In the genomic region with DNA sequence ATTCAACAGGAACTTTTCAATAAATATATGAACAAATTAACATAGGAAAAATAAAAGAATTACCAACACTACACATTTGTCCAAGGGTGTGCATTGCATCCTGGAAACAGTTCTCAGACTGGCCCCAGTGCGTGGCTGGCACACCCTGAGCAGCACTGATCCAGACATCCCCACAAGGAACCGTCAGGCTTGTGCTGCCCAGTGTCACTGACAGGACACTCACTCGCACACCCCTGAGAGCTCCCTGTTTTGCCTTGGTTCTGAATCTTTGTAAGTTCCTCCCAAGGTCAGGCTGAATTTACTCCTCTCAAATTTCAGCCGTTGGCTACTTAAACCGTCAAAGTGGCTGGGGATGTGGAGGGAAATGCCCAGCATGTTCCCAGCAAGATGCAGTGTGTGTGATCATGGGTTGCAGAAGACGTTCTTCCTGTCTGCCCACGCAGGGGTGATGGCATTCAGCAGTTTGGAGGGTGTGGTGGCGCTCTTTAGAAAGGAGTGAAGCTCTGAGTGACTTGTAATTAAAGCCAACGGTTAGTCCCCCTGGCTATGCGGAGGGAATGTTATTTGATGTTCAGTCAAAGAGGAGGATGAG, we compare ENCODE assay signal across 9 cellular contexts. TPM values are rescaled to one million over a fixed set of nuclear protein-coding genes. Genes with fewer than 3 reads are reported as not detected.
DNase-seq lines count a peak whose midpoint lies in the region; ATAC-seq and TF ChIP-seq lines count a peak whose summit lies in the region.
"Had no signal": no experiment of that assay in that cellular context is flagged by ENCODE, and none has a peak within 500 bp of the region (broad histone marks: within the 10 kb centered on the region; RNA-seq: fewer than 3 reads in every experiment).

No MANE protein-coding gene starts in this region.

- DNase-seq in OCI-M1 (lab: John Stamatoyannopoulos, UW) (peak; percentile 56), foreskin keratinocyte (peak; percentile 85 to 94), gastrocnemius medialis (peak; percentile 64 to 86), WERI-Rb-1 (no peak), NCI-H446 treated with DMSO at 0.1 percent for 48 hours (lab: John Stamatoyannopoulos, UW) (no peak)

- no peaks in the 10 kb centered on the region for H3K9me3 Mint-ChIP-seq in activated T-helper 17 cell treated with anti-CD3 and anti-CD28 coated beads, Interleukin-2, amount 50 U/mL, for 72 hours

- H3K9me3 ChIP-seq in gastrocnemius medialis (no peaks in the 10 kb centered on the region), WERI-Rb-1 (ENCODE audit: severe bottlenecking) (no peaks in the 10 kb centered on the region)

- H3K4me1 ChIP-seq in foreskin keratinocyte: peaks cover 30% of the 10 kb centered on the region
- H3K4me1 ChIP-seq in gastrocnemius medialis: peaks cover 58 to 66% of the 10 kb centered on the region in 2 donors

- H3K27ac ChIP-seq in foreskin keratinocyte (peak overlapping the region; percentile 77), gastrocnemius medialis (peak overlapping the region; percentile 95 to 99 (median 98)), WERI-Rb-1 (no peak overlapping the region)

- H3K4me3 Mint-ChIP-seq in activated T-helper 17 cell treated with anti-CD3 and anti-CD28 coated beads, Interleukin-2, amount 50 U/mL, for 72 hours: peak overlapping the region; percentile 98

- intact Hi-C loops in gastrocnemius medialis (cut with DNase I; ENCODE audit: low total_unique reads): no loop called here

- H3K27ac Mint-ChIP-seq in activated T-helper 17 cell treated with anti-CD3 and anti-CD28 coated beads, Interleukin-2, amount 50 U/mL, for 72 hours: peak overlapping the region; percentile 95

- H3K4me3 ChIP-seq in gastrocnemius medialis (peak overlapping the region; percentile 60 to 75 (median 70)), WERI-Rb-1 (ENCODE audit: low read depth, low read length) (no peak overlapping the region; the same call in 1 of the 2 replicates)

- ATAC-seq in activated T-helper 17 cell treated with anti-CD3 and anti-CD28 coated beads, Interleukin-2, amount 50 U/mL, for 72 hours (replicated peaks): peak; percentile 64
- ATAC-seq in foreskin keratinocyte (peak; percentile 8), gastrocnemius medialis (peak; percentile 5 to 19), HG03175 (IDR thresholded peaks at IDR 0.05; ENCODE audit: unreplicated experiment) (no peak)

- peaks cover 60% of the 10 kb centered on the region for H3K4me1 Mint-ChIP-seq in activated T-helper 17 cell treated with anti-CD3 and anti-CD28 coated beads, Interleukin-2, amount 50 U/mL, for 72 hours

- H3K27me3 ChIP-seq in foreskin keratinocyte (no peaks in the 10 kb centered on the region), gastrocnemius medialis (no peaks in the 10 kb centered on the region), WERI-Rb-1 (ENCODE audit: insufficient read depth, low read depth, severe bottlenecking) (no peaks in the 10 kb centered on the region)

- peaks cover 13% of the 10 kb centered on the region for H3K36me3 Mint-ChIP-seq in activated T-helper 17 cell treated with anti-CD3 and anti-CD28 coated beads, Interleukin-2, amount 50 U/mL, for 72 hours (ENCODE audit: low read depth)

- peak; percentile 25 for TF ChIP-seq CTCF in foreskin keratinocyte (conservative IDR thresholded peaks at IDR 0.05)
- no peak for TF ChIP-seq CTCF in gastrocnemius medialis (IDR thresholded peaks at IDR 0.05 in 4 of 5, conservative IDR thresholded peaks at IDR 0.05 in 1 of 5)
- no peak for TF ChIP-seq CTCF in WERI-Rb-1 (IDR thresholded peaks at IDR 0.05; ENCODE audit: low read depth, low read length)

- no peaks in the 10 kb centered on the region for H3K36me3 ChIP-seq in gastrocnemius medialis
- no peaks in the 10 kb centered on the region for H3K36me3 ChIP-seq in WERI-Rb-1

- no peaks in the 10 kb centered on the region for H3K27me3 Mint-ChIP-seq in activated T-helper 17 cell treated with anti-CD3 and anti-CD28 coated beads, Interleukin-2, amount 50 U/mL, for 72 hours

- TF ChIP-seq POLR2A in GM19099 (IDR thresholded peaks at IDR 0.05; ENCODE audit: extremely low read depth, insufficient read length, low read depth) (peak; percentile 42), gastrocnemius medialis (IDR thresholded peaks at IDR 0.05) (peak in 1 of 2 donors; percentile 67)

- in situ Hi-C loops in gastrocnemius medialis (cut with MboI; ENCODE audit: low sequenced_read_pairs in 4 of 4): no loop called here

RNA-seq across cellular contexts. Expression of a gene that starts 1.7 kb away (rescaled TPM):
- total RNA-seq in activated T-helper 17 cell treated with anti-CD3 and anti-CD28 coated beads, Interleukin-2, amount 50 U/mL, for 72 hours: 100 to 1,000 TPM in 1 of 2 donors, 10 to 100 TPM in 1; 25.6 to 114 TPM
- total RNA-seq in foreskin keratinocyte (4,420 and 5,254 TPM in 2 replicates), gastrocnemius medialis (1,000 to 10,000 TPM in 1 of 4 donors, 100 to 1,000 TPM in 3; 250 to 1,131 (median 795) TPM)
- 5,670 and 6,844 TPM in 2 replicates for polyA plus RNA-seq in foreskin keratinocyte

RNA-seq across cellular contexts. Expression of a gene that starts 15.5 kb away (rescaled TPM):
- under 1 TPM in 1 of 2 donors, not detected in 1; 0.53 TPM for total RNA-seq in activated T-helper 17 cell treated with anti-CD3 and anti-CD28 coated beads, Interleukin-2, amount 50 U/mL, for 72 hours
- 438 and 932 TPM in 2 replicates for total RNA-seq in foreskin keratinocyte
- polyA plus RNA-seq in foreskin keratinocyte: 406 and 867 TPM in 2 replicates
- 100 to 1,000 TPM in 3 of 4 donors, 10 to 100 TPM in 1; 63.0 to 434 (median 267) TPM for total RNA-seq in gastrocnemius medialis

RNA-seq across cellular contexts. Expression of a gene that starts 20.8 kb away (rescaled TPM):
- 10 to 100 TPM in 1 of 2 donors, 1 to 10 TPM in 1; 3.0 to 73.8 TPM for total RNA-seq in activated T-helper 17 cell treated with anti-CD3 and anti-CD28 coated beads, Interleukin-2, amount 50 U/mL, for 72 hours
- total RNA-seq in foreskin keratinocyte (not detected in 2 replicates), gastrocnemius medialis (not detected)
- polyA plus RNA-seq in foreskin keratinocyte: not detected in 2 replicates
- total RNA-seq: glomerular endothelial cell had no signal

RNA-seq across cellular contexts. Expression of a gene that starts 22.3 kb away (rescaled TPM):
- not detected for total RNA-seq in activated T-helper 17 cell treated with anti-CD3 and anti-CD28 coated beads, Interleukin-2, amount 50 U/mL, for 72 hours
- 0.24 TPM in 1 of 2 replicates, not detected in the other for total RNA-seq in foreskin keratinocyte
- 0.24 and 0.29 TPM in 2 replicates for polyA plus RNA-seq in foreskin keratinocyte
- 1 to 10 TPM in 3 of 4 donors, not detected in 1; 5.3 to 10.0 (median 7.3) TPM for total RNA-seq in gastrocnemius medialis
- total RNA-seq: glomerular endothelial cell had no signal

RNA-seq across cellular contexts. Expression of a gene that starts 28.4 kb away (rescaled TPM):
- total RNA-seq in activated T-helper 17 cell treated with anti-CD3 and anti-CD28 coated beads, Interleukin-2, amount 50 U/mL, for 72 hours: 1 to 10 TPM; 1.5 to 6.5 TPM
- total RNA-seq in foreskin keratinocyte (not detected in 2 replicates), gastrocnemius medialis (10 to 100 TPM in 3 of 4 donors, not detected in 1; 17.3 to 34.9 (median 20.2) TPM)
- polyA plus RNA-seq in foreskin keratinocyte: 0.18 and 0.48 TPM in 2 replicates
- total RNA-seq: glomerular endothelial cell had no signal

Comparison
In these comparisons a context has a peak if more than half of its experiments do, and no peak if none do; other contexts are left out.
1. DNase-seq: peak in OCI-M1 (single experiment), foreskin keratinocyte (2 of 2) and gastrocnemius medialis (2 of 2); none in WERI-Rb-1 (single experiment) and NCI-H446 treated with DMSO at 0.1 percent for 48 hours (single experiment).
2. RNA of a gene that starts 15.5 kb away (total RNA-seq): 438 to 932 TPM in foreskin keratinocyte and 63.0 to 434 TPM in gastrocnemius medialis; 0.53 TPM in activated T-helper 17 cell treated with anti-CD3 and anti-CD28 coated beads, Interleukin-2, amount 50 U/mL, for 72 hours; every median in the first group is over 10 times any median in the second.